ENCODE assay signal across 24 cellular contexts in the genomic region with DNA sequence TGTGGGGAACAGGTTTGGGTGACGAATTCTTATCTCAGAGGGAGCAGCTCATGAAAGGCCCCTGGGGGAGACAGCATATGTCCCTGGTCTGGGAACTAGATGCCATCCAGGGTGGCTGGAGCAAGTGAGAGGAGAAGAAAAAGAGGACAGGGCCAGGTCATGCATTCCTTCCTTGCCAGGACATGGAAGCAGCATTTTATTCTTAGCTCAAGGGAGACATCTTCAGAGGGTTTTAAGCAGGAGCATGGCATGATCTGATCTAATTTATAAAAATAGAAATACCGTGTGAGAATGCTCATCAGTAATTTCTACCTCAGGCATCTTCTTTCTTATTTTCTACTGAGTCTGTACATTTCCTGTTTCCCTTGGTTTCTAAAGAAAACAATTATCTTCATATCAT.
A peak's percentile ranks its signal among the peaks of the same experiment; 100 is the strongest.
DNase-seq lines count a peak whose midpoint lies in the region; ATAC-seq and TF ChIP-seq lines count a peak whose summit lies in the region.
"Had no signal": no experiment of that assay in that cellular context is flagged by ENCODE, and none has a peak within 500 bp of the region (broad histone marks: within the 10 kb centered on the region; RNA-seq: fewer than 3 reads in every experiment).

No MANE protein-coding gene starts in this region.

- H3K27ac ChIP-seq in right atrium auricular region (no peak overlapping the region), OCI-LY7 (ENCODE audit: low read depth, low read length, poor library complexity, severe bottlenecking) (no peak overlapping the region)
- H3K27ac ChIP-seq: 22Rv1, Peyer's patch had no signal

- no peaks in the 10 kb centered on the region for H3K27me3 ChIP-seq in right atrium auricular region
- H3K27me3 ChIP-seq: Peyer's patch had no signal

- H3K4me1 Mint-ChIP-seq in chondrocyte (ENCODE audit: low read depth) = peaks cover 15% of the 10 kb centered on the region

- BruUV-seq in OCI-LY7 (replicated peaks; lab: Mats Ljungman, UMichigan) = no TSS peak

- intact Hi-C loops in Right ventricle myocardium superior (cut with DNase I) = no loop called here
- intact Hi-C loops in OCI-LY7 (cut with micrococcal nuclease; ENCODE audit: unreplicated experiment) = no loop called here

- no peaks in the 10 kb centered on the region for H3K9me2 ChIP-seq in OCI-LY7 (ENCODE audit: insufficient read depth, low read length)
- H3K9me2 ChIP-seq: SK-N-SH had no signal

- H3K9me3 ChIP-seq in right atrium auricular region (peaks cover 0 to 17% of the 10 kb centered on the region in 2 donors), OCI-LY7 (ENCODE audit: low read length) (no peaks in the 10 kb centered on the region)
- H3K9me3 ChIP-seq: HAP-1, Peyer's patch, SK-N-SH had no signal

- no peaks in the 10 kb centered on the region for H3K79me2 ChIP-seq in OCI-LY7 (ENCODE audit: insufficient read depth, low read depth, low read length)

- H3K4me2 ChIP-seq in OCI-LY7 (ENCODE audit: low read length) = no peak overlapping the region
- H3K4me2 ChIP-seq: SK-N-SH had no signal

- POLR2A ChIA-PET in OCI-LY7 (lab: Charles Lee) = interaction anchor here (0.7 kb wide), 1 partner anchor 861 kb away, joined by 3 read pairs; no protein-coding TSS in a partner anchor

- H4K20me1 ChIP-seq in OCI-LY7 (ENCODE audit: insufficient read depth, low read length) = no peaks in the 10 kb centered on the region

- no peak overlapping the region for H3K27ac Mint-ChIP-seq in chondrocyte (ENCODE audit: unreplicated experiment)
- H3K27ac Mint-ChIP-seq: HFFc6 had no signal

- TF ChIP-seq CTCF in right atrium auricular region (IDR thresholded peaks at IDR 0.05) (no peak), chondrocyte (IDR thresholded peaks at IDR 0.05) (peak; percentile 62), OCI-LY7 (conservative IDR thresholded peaks at IDR 0.05; ENCODE audit: low read length) (no peak)

- no peak overlapping the region for H2AFZ ChIP-seq in OCI-LY7 (ENCODE audit: low read length)

- peaks cover 6% of the 10 kb centered on the region for H3K36me3 Mint-ChIP-seq in chondrocyte (ENCODE audit: low read depth)

- CTCF ChIA-PET in OCI-LY7 (lab: Charles Lee; ENCODE audit: unreplicated experiment) = no interaction called here

- ATAC-seq in Right ventricle myocardium superior (ENCODE audit: poor library complexity) (peak; percentile 53), GM18511 (IDR thresholded peaks at IDR 0.05; ENCODE audit: unreplicated experiment) (no peak)

- H3K27me3 Mint-ChIP-seq in chondrocyte (ENCODE audit: low read depth) = no peaks in the 10 kb centered on the region

- H3K36me3 ChIP-seq in right atrium auricular region (no peaks in the 10 kb centered on the region), OCI-LY7 (ENCODE audit: insufficient read depth, low read length) (no peaks in the 10 kb centered on the region)
- H3K36me3 ChIP-seq: HAP-1, Peyer's patch had no signal

- DNase-seq in Right ventricle myocardium superior (no peak), right atrium auricular region (ENCODE audit: low spot score) (no peak), LHCN-M2 (ENCODE audit: low read depth) (peak; percentile 9), chondrocyte (ENCODE audit: low spot score) (no peak), myocyte (ENCODE audit: low read depth) (peak; percentile 28), germinal center (ENCODE audit: low spot score) (no peak), OCI-LY7 (ENCODE audit: low spot score) (no peak)
- DNase-seq: Calu3, DMS79 treated with DMSO at 0.1 percent for 48 hours, GOT3, HFFc6, NCI-H1092, NCI-H1417 treated with DMSO at 0.1 percent for 48 hours, NCI-H1694 treated with DMSO at 0.1 percent for 48 hours, NCI-H2081, NCI-H2171, NCI-H226, NCI-H510A, NCI-H69, Peyer's patch, SK-N-SH had no signal

- H3K4me1 ChIP-seq in right atrium auricular region = no peaks in the 10 kb centered on the region
- no peaks in the 10 kb centered on the region for H3K4me1 ChIP-seq in OCI-LY7 (ENCODE audit: insufficient read depth, low read length, poor library complexity, severe bottlenecking)
- H3K4me1 ChIP-seq: HAP-1, Peyer's patch had no signal

- H3K4me3 ChIP-seq in right atrium auricular region (no peak overlapping the region), OCI-LY7 (ENCODE audit: low read depth, low read length, poor library complexity, severe bottlenecking) (no peak overlapping the region)
- H3K4me3 ChIP-seq: HAP-1, Peyer's patch had no signal

- no peak overlapping the region for H3K4me3 Mint-ChIP-seq in chondrocyte (ENCODE audit: unreplicated experiment)
- H3K4me3 Mint-ChIP-seq: HFFc6 had no signal

- peaks cover 17% of the 10 kb centered on the region for H3K9me3 Mint-ChIP-seq in chondrocyte (ENCODE audit: low read depth)

Comparison
In these comparisons a context has a peak if more than half of its experiments do, and no peak if none do; other contexts are left out.
1. DNase-seq: peak in LHCN-M2 (single experiment) and myocyte (single experiment); none in Right ventricle myocardium superior (single experiment), right atrium auricular region (single experiment), chondrocyte (single experiment), germinal center (single experiment) and OCI-LY7 (single experiment).